Comparison of ENCODE assay signal across 1 cellular context in the genomic region with DNA sequence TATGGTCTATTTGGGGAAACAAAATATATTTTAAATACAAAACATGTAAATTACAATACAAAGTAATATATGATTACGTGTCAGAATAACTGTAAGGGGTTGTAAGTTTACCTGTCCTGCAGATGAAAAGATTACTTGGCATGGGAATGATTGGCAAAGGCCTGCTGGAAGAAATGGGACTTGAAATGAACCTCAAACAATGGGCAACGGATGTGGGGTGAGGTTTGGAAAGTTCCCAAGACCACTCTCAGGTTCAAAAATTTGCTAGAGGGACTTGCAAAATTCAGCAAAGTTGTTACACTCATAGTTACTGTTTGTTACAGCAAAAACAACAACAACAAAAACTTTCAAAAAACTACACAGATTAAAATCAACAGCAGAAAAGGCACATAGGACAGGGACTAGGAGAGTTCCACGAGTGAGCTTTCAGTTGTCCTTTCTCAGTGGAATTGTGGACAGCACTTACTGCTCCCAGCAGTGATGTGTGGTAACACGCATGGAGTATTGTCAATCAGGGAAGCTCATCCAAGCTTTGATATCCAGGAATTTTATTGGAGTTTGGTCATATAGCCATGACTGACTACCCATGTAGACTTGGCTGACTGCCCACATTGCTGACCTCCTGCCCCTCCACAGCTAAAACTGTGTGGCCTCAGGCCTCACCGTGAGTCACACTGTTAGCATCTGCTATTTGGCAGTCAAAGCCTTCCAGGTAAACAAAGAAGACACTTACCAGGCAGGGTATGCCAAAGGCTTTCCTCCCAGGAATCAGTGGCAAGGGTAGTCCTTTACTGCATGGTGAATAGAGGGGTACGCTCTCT.
TF ChIP-seq lines count a peak whose summit lies in the region.

No MANE protein-coding gene starts in this region.

TF ChIP-seq in HepG2, 621 proteins besides CTCF, POLR2A, EP300 and RAD21 (continued from another document and continues in another):
- TF ChIP-seq, protein P1, sequence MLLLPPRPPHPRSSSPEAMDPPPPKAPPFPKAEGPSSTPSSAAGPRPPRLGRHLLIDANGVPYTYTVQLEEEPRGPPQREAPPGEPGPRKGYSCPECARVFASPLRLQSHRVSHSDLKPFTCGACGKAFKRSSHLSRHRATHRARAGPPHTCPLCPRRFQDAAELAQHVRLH (CRISPR knock-in tag; IDR thresholded peaks at IDR 0.05; ENCODE audit: borderline replicate concordance, low read depth): peak; percentile 78; the same call in 1 of the 2 replicates
- TF ChIP-seq NR2C2 (CRISPR knock-in tag; IDR thresholded peaks at IDR 0.05; ENCODE audit: borderline replicate concordance) (no peak), SETDB1 (CRISPR knock-in tag; IDR thresholded peaks at IDR 0.05; ENCODE audit: borderline replicate concordance) (no peak), ZNF672 (CRISPR knock-in tag; IDR thresholded peaks at IDR 0.05) (no peak), ZNF816 (CRISPR knock-in tag; IDR thresholded peaks at IDR 0.05; ENCODE audit: borderline replicate concordance) (no peak), MYNN (CRISPR knock-in tag; IDR thresholded peaks at IDR 0.05; ENCODE audit: low read depth) (no peak), MXD4 (CRISPR knock-in tag; IDR thresholded peaks at IDR 0.05) (0 out of 2 replicates have a peak, but pooled peaks have one; percentile 26), SIN3B (IDR thresholded peaks at IDR 0.05; ENCODE audit: low read length) (no peak), KAT8 (CRISPR knock-in tag; IDR thresholded peaks at IDR 0.05) (no peak), ZNF224 (CRISPR knock-in tag; IDR thresholded peaks at IDR 0.05) (no peak), DNMT1 (CRISPR knock-in tag; IDR thresholded peaks at IDR 0.05) (no peak), TGIF2 (CRISPR knock-in tag; IDR thresholded peaks at IDR 0.05) (no peak), NFIC (IDR thresholded peaks at IDR 0.05; ENCODE audit: low read length) (peak; percentile 94), MYPOP (CRISPR knock-in tag; IDR thresholded peaks at IDR 0.05) (peak; percentile 39; the same call in 1 of the 2 replicates), ZNF180 (CRISPR knock-in tag; IDR thresholded peaks at IDR 0.05; ENCODE audit: borderline replicate concordance, low read depth) (no peak), ZFAT (CRISPR knock-in tag; conservative IDR thresholded peaks at IDR 0.05) (no peak), ISL2 (CRISPR knock-in tag; IDR thresholded peaks at IDR 0.05) (0 out of 2 replicates have a peak, but pooled peaks have one; percentile 43), ZNF558 (CRISPR knock-in tag; IDR thresholded peaks at IDR 0.05; ENCODE audit: borderline replicate concordance) (no peak), MEF2D (CRISPR knock-in tag; IDR thresholded peaks at IDR 0.05) (peak; percentile 63; the same call in 1 of the 2 replicates), MIER3 (CRISPR knock-in tag; IDR thresholded peaks at IDR 0.05; ENCODE audit: borderline replicate concordance) (peak; percentile 80; the same call in 1 of the 2 replicates), ZNF34 (CRISPR knock-in tag; IDR thresholded peaks at IDR 0.05; ENCODE audit: borderline replicate concordance) (no peak), AKNA (CRISPR knock-in tag; IDR thresholded peaks at IDR 0.05; ENCODE audit: borderline replicate concordance) (no peak), PHF5A (CRISPR knock-in tag; IDR thresholded peaks at IDR 0.05; ENCODE audit: low read depth, unreplicated experiment) (no peak), POLR2AphosphoS2 (IDR thresholded peaks at IDR 0.05; ENCODE audit: low read depth, low read length) (no peak), ZNF589 (CRISPR knock-in tag; conservative IDR thresholded peaks at IDR 0.05) (no peak), NCOA5 (CRISPR knock-in tag; IDR thresholded peaks at IDR 0.05) (no peak), ZC3H13 (CRISPR knock-in tag; IDR thresholded peaks at IDR 0.05) (no peak), ZSCAN12 (CRISPR knock-in tag; IDR thresholded peaks at IDR 0.05) (no peak), ZNF549 (CRISPR knock-in tag; IDR thresholded peaks at IDR 0.05) (no peak), NCOR1 (IDR thresholded peaks at IDR 0.05; ENCODE audit: borderline replicate concordance, low read length) (peak; percentile 66; the same call in 1 of the 2 replicates), THRA (CRISPR knock-in tag; IDR thresholded peaks at IDR 0.05; ENCODE audit: borderline replicate concordance) (peak; percentile 51; the same call in 1 of the 2 replicates), KDM5A (IDR thresholded peaks at IDR 0.05; ENCODE audit: borderline replicate concordance, low read length) (no peak), ZNF772 (CRISPR knock-in tag; IDR thresholded peaks at IDR 0.05) (no peak), ZNF607 (CRISPR knock-in tag; IDR thresholded peaks at IDR 0.05; ENCODE audit: borderline replicate concordance) (no peak), SNAPC2 (CRISPR knock-in tag; IDR thresholded peaks at IDR 0.05) (0 out of 2 replicates have a peak, but pooled peaks have one; percentile 48), ELF1 (CRISPR knock-in tag; IDR thresholded peaks at IDR 0.05) (no peak), ZKSCAN8 (CRISPR knock-in tag; IDR thresholded peaks at IDR 0.05; ENCODE audit: borderline replicate concordance) (peak; percentile 84; the same call in 1 of the 2 replicates), ZNF17 (CRISPR knock-in tag; IDR thresholded peaks at IDR 0.05) (no peak), TBL1XR1 (IDR thresholded peaks at IDR 0.05; ENCODE audit: borderline replicate concordance, low read length, partially characterized antibody) (peak; percentile 55), TBX3 (IDR thresholded peaks at IDR 0.05; ENCODE audit: borderline replicate concordance) (peak; percentile 49; the same call in 1 of the 2 replicates), ZNF263 (CRISPR knock-in tag; IDR thresholded peaks at IDR 0.05) (no peak), HNRNPH1 (optimal IDR thresholded peaks at IDR 0.05; ENCODE audit: low read depth, low read length) (no peak), ZNF790 (CRISPR knock-in tag; IDR thresholded peaks at IDR 0.05; ENCODE audit: borderline replicate concordance) (no peak)
- TF ChIP-seq, protein P2, sequence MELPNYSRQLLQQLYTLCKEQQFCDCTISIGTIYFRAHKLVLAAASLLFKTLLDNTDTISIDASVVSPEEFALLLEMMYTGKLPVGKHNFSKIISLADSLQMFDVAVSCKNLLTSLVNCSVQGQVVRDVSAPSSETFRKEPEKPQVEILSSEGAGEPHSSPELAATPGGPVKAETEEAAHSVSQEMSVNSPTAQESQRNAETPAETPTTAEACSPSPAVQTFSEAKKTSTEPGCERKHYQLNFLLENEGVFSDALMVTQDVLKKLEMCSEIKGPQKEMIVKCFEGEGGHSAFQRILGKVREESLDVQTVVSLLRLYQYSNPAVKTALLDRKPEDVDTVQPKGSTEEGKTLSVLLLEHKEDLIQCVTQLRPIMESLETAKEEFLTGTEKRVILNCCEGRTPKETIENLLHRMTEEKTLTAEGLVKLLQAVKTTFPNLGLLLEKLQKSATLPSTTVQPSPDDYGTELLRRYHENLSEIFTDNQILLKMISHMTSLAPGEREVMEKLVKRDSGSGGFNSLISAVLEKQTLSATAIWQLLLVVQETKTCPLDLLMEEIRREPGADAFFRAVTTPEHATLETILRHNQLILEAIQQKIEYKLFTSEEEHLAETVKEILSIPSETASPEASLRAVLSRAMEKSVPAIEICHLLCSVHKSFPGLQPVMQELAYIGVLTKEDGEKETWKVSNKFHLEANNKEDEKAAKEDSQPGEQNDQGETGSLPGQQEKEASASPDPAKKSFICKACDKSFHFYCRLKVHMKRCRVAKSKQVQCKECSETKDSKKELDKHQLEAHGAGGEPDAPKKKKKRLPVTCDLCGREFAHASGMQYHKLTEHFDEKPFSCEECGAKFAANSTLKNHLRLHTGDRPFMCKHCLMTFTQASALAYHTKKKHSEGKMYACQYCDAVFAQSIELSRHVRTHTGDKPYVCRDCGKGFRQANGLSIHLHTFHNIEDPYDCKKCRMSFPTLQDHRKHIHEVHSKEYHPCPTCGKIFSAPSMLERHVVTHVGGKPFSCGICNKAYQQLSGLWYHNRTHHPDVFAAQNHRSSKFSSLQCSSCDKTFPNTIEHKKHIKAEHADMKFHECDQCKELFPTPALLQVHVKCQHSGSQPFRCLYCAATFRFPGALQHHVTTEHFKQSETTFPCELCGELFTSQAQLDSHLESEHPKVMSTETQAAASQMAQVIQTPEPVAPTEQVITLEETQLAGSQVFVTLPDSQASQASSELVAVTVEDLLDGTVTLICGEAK (IDR thresholded peaks at IDR 0.05): no peak
- TF ChIP-seq, protein P2 (CRISPR knock-in tag; IDR thresholded peaks at IDR 0.05): no peak; the same call in 1 of the 2 replicates
- TF ChIP-seq, protein P3, sequence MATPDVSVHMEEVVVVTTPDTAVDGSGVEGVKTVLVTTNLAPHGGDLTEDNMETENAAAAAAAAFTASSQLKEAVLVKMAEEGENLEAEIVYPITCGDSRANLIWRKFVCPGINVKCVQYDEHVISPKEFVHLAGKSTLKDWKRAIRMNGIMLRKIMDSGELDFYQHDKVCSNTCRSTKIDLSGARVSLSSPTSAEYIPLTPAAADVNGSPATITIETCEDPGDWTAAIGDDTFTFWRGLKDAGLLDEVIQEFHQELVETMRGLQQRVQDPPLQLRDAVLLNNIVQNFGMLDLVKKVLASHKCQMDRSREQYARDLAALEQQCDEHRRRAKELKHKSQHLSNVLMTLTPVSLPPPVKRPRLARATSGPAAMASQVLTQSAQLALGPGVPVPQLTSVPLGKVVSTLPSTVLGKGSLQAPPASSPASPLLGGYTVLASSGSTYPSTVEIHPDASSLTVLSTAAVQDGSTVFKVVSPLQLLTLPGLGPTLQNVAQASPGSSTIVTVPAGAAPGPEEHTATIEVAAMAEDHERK (CRISPR knock-in tag; IDR thresholded peaks at IDR 0.05; ENCODE audit: low read depth): no peak
